17 cellular contexts compared by ENCODE assay signal in genomic region chr21:45522381-45522780, GRCh38.
"Had no signal": no experiment of that assay in that cellular context is flagged by ENCODE, and none has a peak within 500 bp of the region (broad histone marks: within the 10 kb centered on the region; RNA-seq: fewer than 3 reads in every experiment).

No MANE protein-coding gene starts in this region.

- H3K4me1 ChIP-seq: lower lobe of right lung, suprapubic skin had no signal

- H3K4me3 Mint-ChIP-seq: nephron progenitor cell; stimulated activated naive CD8-positive, alpha-beta T cell treated with anti-CD3 and anti-CD28 coated beads, Interleukin-15, amount 100 ng/mL, for 72 hours had no signal

- H3K27me3 ChIP-seq: ovary, right lobe of liver, suprapubic skin had no signal

- H3K4me3 ChIP-seq: lower lobe of right lung, mucosa of descending colon, ovary, right lobe of liver, suprapubic skin had no signal

- ATAC-seq: left ventricle myocardium superior; lower lobe of right lung; mucosa of descending colon; right lobe of liver; stimulated activated naive CD8-positive, alpha-beta T cell treated with anti-CD3 and anti-CD28 coated beads, Interleukin-15, amount 100 ng/mL, for 72 hours had no signal

- H3K4me1 Mint-ChIP-seq: naive B cell, nephron progenitor cell had no signal

- H3K27ac Mint-ChIP-seq: naive B cell; nephron progenitor cell; stimulated activated naive CD8-positive, alpha-beta T cell treated with anti-CD3 and anti-CD28 coated beads, Interleukin-15, amount 100 ng/mL, for 72 hours had no signal

- H3K36me3 ChIP-seq: ovary, right lobe of liver, suprapubic skin had no signal

- H3K27me3 Mint-ChIP-seq: naive B cell; stimulated activated naive CD8-positive, alpha-beta T cell treated with anti-CD3 and anti-CD28 coated beads, Interleukin-15, amount 100 ng/mL, for 72 hours had no signal

- H3K27ac ChIP-seq: lower lobe of right lung, ovary, right lobe of liver, suprapubic skin had no signal

- DNase-seq: cerebellar nuclear complex; cortex of kidney; lower lobe of right lung; naive B cell; nephron progenitor cell; occipital lobe; stimulated activated CD4-positive, alpha-beta T cell treated with anti-CD3 and anti-CD28 coated beads, Interleukin-1b, Interleukin-23, amount 100 ng/mL, for 48 hours; stimulated activated CD4-positive, alpha-beta T cell treated with anti-CD3 and anti-CD28 coated beads, Interleukin-4, amount 100 ng/mL, for 1 hour; stimulated activated CD8-positive, alpha-beta memory T cell treated with anti-CD3 and anti-CD28 coated beads, Interleukin-4, amount 100 ng/mL, for 48 hours; stimulated activated naive CD4-positive, alpha-beta T cell; stimulated activated naive CD8-positive, alpha-beta T cell treated with anti-CD3 and anti-CD28 coated beads, Interleukin-15, amount 100 ng/mL, for 72 hours; trophoblast cell had no signal

- H3K9me3 ChIP-seq: suprapubic skin had no signal
